ENCODE assay signal across 8 cellular contexts in the genomic region with DNA sequence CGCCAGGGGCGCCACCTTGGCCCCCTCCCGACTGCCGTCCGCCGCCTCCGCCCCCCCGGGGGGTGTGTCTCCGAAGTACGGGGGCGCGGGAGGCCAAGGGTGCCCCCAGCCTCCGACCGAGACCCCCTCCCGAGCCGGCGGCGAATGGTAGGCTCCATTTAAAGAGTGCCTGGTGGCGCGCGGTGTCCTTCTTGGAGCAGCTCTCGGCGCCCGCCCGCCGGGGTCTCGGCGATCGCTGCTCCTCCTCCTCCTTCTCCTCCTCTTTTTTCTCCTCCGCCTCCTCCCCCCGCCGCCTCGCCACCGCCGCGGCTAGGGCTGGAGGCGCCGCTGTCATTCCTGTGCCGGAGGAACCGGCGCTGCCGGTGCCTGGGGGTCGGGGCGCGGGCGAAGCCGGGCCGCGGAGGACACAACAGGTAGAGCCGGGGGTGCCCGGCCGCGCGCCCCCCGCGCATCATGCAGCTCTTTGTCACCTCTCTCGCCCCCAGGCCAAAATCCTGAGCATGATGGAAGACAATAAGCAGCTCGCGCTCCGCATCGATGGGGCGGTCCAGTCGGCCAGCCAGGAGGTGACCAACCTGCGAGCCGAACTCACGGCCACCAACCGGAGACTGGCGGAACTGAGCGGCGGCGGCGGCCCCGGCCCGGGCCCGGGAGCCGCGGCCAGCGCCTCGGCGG. TPM values are rescaled to one million over a fixed set of nuclear protein-coding genes. Genes with fewer than 3 reads are reported as not detected.
A peak's percentile ranks its signal among the peaks of the same experiment; 100 is the strongest.
DNase-seq lines count a peak whose midpoint lies in the region; ATAC-seq and TF ChIP-seq lines count a peak whose summit lies in the region.

Gene KAZN (plus strand): TSS at position 188 of the 675 bp plus-strand sequence.

- H3K9me3 ChIP-seq in adrenal gland (replicated peaks in 1 of 3), result no peaks in the 10 kb centered on the region
- no peaks in the 10 kb centered on the region for H3K9me3 ChIP-seq in suprapubic skin

- ATAC-seq in GM21390 (IDR thresholded peaks at IDR 0.05; ENCODE audit: unreplicated experiment), result no peak
- ATAC-seq in left lobe of liver, result no peak
- no peak for ATAC-seq in HG03039 (IDR thresholded peaks at IDR 0.05; ENCODE audit: unreplicated experiment)

- H3K4me1 ChIP-seq in adrenal gland (replicated peaks in 1 of 2) (no peaks in the 10 kb centered on the region), suprapubic skin (peaks cover 31% of the 10 kb centered on the region)

- TF ChIP-seq POLR2A in adrenal gland (IDR thresholded peaks at IDR 0.05) (no peak), suprapubic skin (IDR thresholded peaks at IDR 0.05) (no peak)

- no peak for TF ChIP-seq CTCF in adrenal gland (IDR thresholded peaks at IDR 0.05)
- no peak for TF ChIP-seq CTCF in kidney epithelial cell (IDR thresholded peaks at IDR 0.05; ENCODE audit: insufficient read depth, low read length, poor library complexity, severe bottlenecking)
- TF ChIP-seq CTCF in suprapubic skin (IDR thresholded peaks at IDR 0.05), result peak in 1 of 2 donors; percentile 17

- intact Hi-C loops in adrenal gland (cut with DNase I), result no loop called here

- H3K27ac ChIP-seq in adrenal gland (peak within 1 kb of the TSS in 1 of 5 donors; percentile 40), suprapubic skin (no peak within 1 kb of the TSS)

- H3K36me3 ChIP-seq in adrenal gland (replicated peaks in 1 of 2), result no peaks in the 10 kb centered on the region
- H3K36me3 ChIP-seq in kidney epithelial cell (ENCODE audit: control insufficient read depth, insufficient read depth, low read length), result no peaks in the 10 kb centered on the region
- H3K36me3 ChIP-seq in suprapubic skin, result no peaks in the 10 kb centered on the region

- DNase-seq in NCI-H2107 treated with DMSO at 0.1 percent for 48 hours (lab: John Stamatoyannopoulos, UW; ENCODE audit: unreplicated experiment) (peak; percentile 42), NCI-H2107 (lab: John Stamatoyannopoulos, UW) (no peak), adrenal gland (peak in 2 of 7 donors; percentile 15 to 17), kidney epithelial cell (ENCODE audit: low read depth) (no peak), suprapubic skin (ENCODE audit: low spot score in 2 of 2) (peak in 1 of 2 donors; percentile 60), left lobe of liver (ENCODE audit: low spot score) (no peak)

- peaks cover 25% of the 10 kb centered on the region for H3K27me3 ChIP-seq in adrenal gland
- H3K27me3 ChIP-seq in kidney epithelial cell (ENCODE audit: control insufficient read depth, insufficient read depth, low read length), result peaks cover 26% of the 10 kb centered on the region
- H3K27me3 ChIP-seq in suprapubic skin, result peaks cover 42% of the 10 kb centered on the region

- H3K4me3 ChIP-seq in adrenal gland (peak within 1 kb of the TSS in 2 of 4 donors; percentile 19 to 51), kidney epithelial cell (ENCODE audit: low read depth, low read length) (peak within 1 kb of the TSS; percentile 62), suprapubic skin (peak within 1 kb of the TSS; percentile 61)

- 0 to 1% (median 1%) methylated on average over 17 to 79 of the region's 80 CpGs; no CpG with 5 or more reads in 1 of the 4 donors for WGBS in adrenal gland, 4 donors
- WGBS in suprapubic skin, result under 1% methylated on average over 42 of the region's 80 CpGs

- TF ChIP-seq EP300 in suprapubic skin (IDR thresholded peaks at IDR 0.05), result no peak

RNA-seq across cellular contexts. Expression of gene KAZN, which starts in this region (rescaled TPM):
- total RNA-seq in adrenal gland (10 to 100 TPM; 20.5 to 45.9 (median 30.0) TPM), kidney epithelial cell (2.8 and 6.4 TPM in 2 replicates), suprapubic skin (10 to 100 TPM; 29.2 to 37.5 (median 31.7) TPM), left lobe of liver (4.4 TPM)
- 10 to 100 TPM in 1 of 3 donors, 1 to 10 TPM in 2; 5.9 to 63.4 (median 7.8) TPM for polyA plus RNA-seq in adrenal gland
